ENCODE assay signal across 1 cellular context in the genomic region with DNA sequence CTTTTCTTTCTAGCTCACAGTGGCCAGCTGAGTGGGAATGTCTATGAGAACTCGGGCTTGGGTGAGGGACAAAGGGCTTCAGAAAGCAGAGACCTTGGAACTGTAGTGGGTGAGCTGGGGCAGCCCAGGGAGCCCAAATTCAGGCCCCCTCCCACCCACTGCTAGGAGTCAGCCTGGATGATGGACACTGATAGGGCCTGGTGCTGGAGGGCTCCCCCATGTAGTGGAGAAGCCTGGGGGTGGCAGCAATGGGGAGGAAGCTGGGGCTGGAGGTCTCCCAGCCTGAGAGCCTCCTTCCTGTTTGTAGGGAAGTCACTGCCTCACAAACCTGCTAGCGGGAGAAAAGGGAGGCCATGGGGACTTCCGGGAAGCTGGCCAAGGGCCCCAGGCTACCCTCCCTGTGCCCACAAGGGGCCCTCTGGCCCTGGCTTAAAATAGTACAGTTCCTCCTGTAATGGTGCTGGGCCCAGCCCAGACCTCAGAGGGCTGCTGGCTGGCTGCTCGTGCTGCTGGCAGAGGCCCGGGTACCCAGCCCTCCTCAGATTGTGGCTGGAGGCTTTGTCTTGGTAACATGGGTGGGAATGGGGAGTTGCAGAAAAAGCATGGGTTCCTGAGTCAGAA.
TF ChIP-seq lines count a peak whose summit lies in the region.

No MANE protein-coding gene starts in this region.

TF ChIP-seq in GM12878, 131 proteins besides CTCF, POLR2A, EP300 and RAD21 (continued from another document):
- TF ChIP-seq EGR1 (IDR thresholded peaks at IDR 0.05; ENCODE audit: borderline replicate concordance in 1 of 2, low read depth in 2 of 2, low read length in 2 of 2), result no peak
- TF ChIP-seq, protein P1, sequence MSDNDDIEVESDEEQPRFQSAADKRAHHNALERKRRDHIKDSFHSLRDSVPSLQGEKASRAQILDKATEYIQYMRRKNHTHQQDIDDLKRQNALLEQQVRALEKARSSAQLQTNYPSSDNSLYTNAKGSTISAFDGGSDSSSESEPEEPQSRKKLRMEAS (IDR thresholded peaks at IDR 0.05; ENCODE audit: low read depth, low read length), result no peak
- TF ChIP-seq ZZZ3 (IDR thresholded peaks at IDR 0.05; ENCODE audit: control insufficient read depth, insufficient read length, low read depth), result no peak
- no peak for TF ChIP-seq SMAD1 (IDR thresholded peaks at IDR 0.05; ENCODE audit: low read depth, partially characterized antibody)
- no peak for TF ChIP-seq DPF2 (IDR thresholded peaks at IDR 0.05)
- no peak for TF ChIP-seq SUPT20H (IDR thresholded peaks at IDR 0.05; ENCODE audit: borderline replicate concordance, control insufficient read depth, low read depth, low read length)
- TF ChIP-seq, protein P2, sequence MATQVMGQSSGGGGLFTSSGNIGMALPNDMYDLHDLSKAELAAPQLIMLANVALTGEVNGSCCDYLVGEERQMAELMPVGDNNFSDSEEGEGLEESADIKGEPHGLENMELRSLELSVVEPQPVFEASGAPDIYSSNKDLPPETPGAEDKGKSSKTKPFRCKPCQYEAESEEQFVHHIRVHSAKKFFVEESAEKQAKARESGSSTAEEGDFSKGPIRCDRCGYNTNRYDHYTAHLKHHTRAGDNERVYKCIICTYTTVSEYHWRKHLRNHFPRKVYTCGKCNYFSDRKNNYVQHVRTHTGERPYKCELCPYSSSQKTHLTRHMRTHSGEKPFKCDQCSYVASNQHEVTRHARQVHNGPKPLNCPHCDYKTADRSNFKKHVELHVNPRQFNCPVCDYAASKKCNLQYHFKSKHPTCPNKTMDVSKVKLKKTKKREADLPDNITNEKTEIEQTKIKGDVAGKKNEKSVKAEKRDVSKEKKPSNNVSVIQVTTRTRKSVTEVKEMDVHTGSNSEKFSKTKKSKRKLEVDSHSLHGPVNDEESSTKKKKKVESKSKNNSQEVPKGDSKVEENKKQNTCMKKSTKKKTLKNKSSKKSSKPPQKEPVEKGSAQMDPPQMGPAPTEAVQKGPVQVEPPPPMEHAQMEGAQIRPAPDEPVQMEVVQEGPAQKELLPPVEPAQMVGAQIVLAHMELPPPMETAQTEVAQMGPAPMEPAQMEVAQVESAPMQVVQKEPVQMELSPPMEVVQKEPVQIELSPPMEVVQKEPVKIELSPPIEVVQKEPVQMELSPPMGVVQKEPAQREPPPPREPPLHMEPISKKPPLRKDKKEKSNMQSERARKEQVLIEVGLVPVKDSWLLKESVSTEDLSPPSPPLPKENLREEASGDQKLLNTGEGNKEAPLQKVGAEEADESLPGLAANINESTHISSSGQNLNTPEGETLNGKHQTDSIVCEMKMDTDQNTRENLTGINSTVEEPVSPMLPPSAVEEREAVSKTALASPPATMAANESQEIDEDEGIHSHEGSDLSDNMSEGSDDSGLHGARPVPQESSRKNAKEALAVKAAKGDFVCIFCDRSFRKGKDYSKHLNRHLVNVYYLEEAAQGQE (IDR thresholded peaks at IDR 0.05; ENCODE audit: low read depth, low read length), result no peak
- TF ChIP-seq TBL1XR1 (IDR thresholded peaks at IDR 0.05; ENCODE audit: low read depth, low read length), result no peak
- no peak for TF ChIP-seq ZNF207 (IDR thresholded peaks at IDR 0.05; ENCODE audit: borderline replicate concordance)
- TF ChIP-seq CBX5 (IDR thresholded peaks at IDR 0.05; ENCODE audit: low read depth), result no peak
- TF ChIP-seq ETV6 (conservative IDR thresholded peaks at IDR 0.05 in 1 of 2, IDR thresholded peaks at IDR 0.05 in 1 of 2; ENCODE audit: borderline replicate concordance in 1 of 2, low read depth in 1 of 2), result no peak
- TF ChIP-seq GABPA (IDR thresholded peaks at IDR 0.05; ENCODE audit: low read depth), result no peak
- no peak for TF ChIP-seq MTA3 (IDR thresholded peaks at IDR 0.05; ENCODE audit: borderline replicate concordance, low read length)
TF ChIP-seq in GM12878: peak in this region for 0.
